Comparison of ENCODE assay signal across 15 cellular contexts in the genomic region with DNA sequence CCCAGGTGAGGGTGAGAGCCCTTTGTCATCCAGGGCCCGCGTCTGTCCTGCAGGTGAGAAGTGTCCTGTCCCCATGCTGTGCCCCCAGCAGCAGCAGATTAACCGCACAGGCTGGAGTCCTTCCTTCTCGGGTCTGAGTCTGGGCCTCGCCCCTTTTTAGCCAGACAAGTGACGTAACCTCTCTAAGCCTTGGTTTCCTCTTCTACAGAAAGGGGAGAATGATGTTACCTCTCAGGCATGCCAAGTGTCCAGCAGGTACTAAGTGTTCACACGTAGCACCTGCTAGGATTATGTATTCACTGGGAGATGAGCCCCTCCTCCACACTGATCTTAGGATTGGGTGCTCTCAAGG. TPM values are rescaled to one million over a fixed set of nuclear protein-coding genes. Genes with fewer than 3 reads are reported as not detected.
DNase-seq lines count a peak whose midpoint lies in the region; ATAC-seq and TF ChIP-seq lines count a peak whose summit lies in the region.
"Had no signal": no experiment of that assay in that cellular context is flagged by ENCODE, and none has a peak within 500 bp of the region (broad histone marks: within the 10 kb centered on the region; RNA-seq: fewer than 3 reads in every experiment).

No MANE protein-coding gene starts in this region.

- no peak overlapping the region for H4K12ac ChIP-seq in trophoblast cell (ENCODE audit: low read depth, low read length)

- no peaks in the 10 kb centered on the region for H3K4me1 Mint-ChIP-seq in Calu3 (ENCODE audit: low read depth, unreplicated experiment)
- peaks cover 44% of the 10 kb centered on the region for H3K4me1 Mint-ChIP-seq in GM23338
- H3K4me1 Mint-ChIP-seq: naive thymus-derived CD8-positive, alpha-beta T cell had no signal

- DNase-seq in Calu3 (peak; percentile 39), NCI-H345 (lab: John Stamatoyannopoulos, UW) (peak; percentile 29), trophoblast cell (peak; percentile 19 to 58), OCI-M1 (lab: John Stamatoyannopoulos, UW) (no peak), occipital lobe (lab: John Stamatoyannopoulos, UW) (no peak), GM23338 (ENCODE audit: low spot score) (no peak), HCEC 1CT (no peak)
- DNase-seq: amygdala; HFFc6; naive thymus-derived CD8-positive, alpha-beta T cell; NCI-H2081 treated with DMSO at 0.1 percent for 48 hours had no signal

- no peak for TF ChIP-seq CTCF in Calu3 (IDR thresholded peaks at IDR 0.05; ENCODE audit: unreplicated experiment)
- no peak for TF ChIP-seq CTCF in gastroesophageal sphincter (IDR thresholded peaks at IDR 0.05)
- TF ChIP-seq CTCF in GM23338 (conservative IDR thresholded peaks at IDR 0.05; ENCODE audit: low read depth in 2 of 2): no peak

- H3K4me3 Mint-ChIP-seq in Calu3 (ENCODE audit: low read depth, unreplicated experiment) (no peak overlapping the region), GM23338 (no peak overlapping the region)
- H3K4me3 Mint-ChIP-seq: HFFc6; naive thymus-derived CD8-positive, alpha-beta T cell had no signal

- H3K36me3 Mint-ChIP-seq in Calu3 (ENCODE audit: insufficient read depth, unreplicated experiment) (no peaks in the 10 kb centered on the region), GM23338 (ENCODE audit: low read depth) (no peaks in the 10 kb centered on the region)
- H3K36me3 Mint-ChIP-seq: naive thymus-derived CD8-positive, alpha-beta T cell had no signal

- H3K4me2 ChIP-seq in trophoblast cell (ENCODE audit: low read length): no peak overlapping the region
- no peak overlapping the region for H3K4me2 ChIP-seq in GM23338

- peak overlapping the region in 3 of 4 donors; percentile 89 to 95 (median 94) for H3K27ac ChIP-seq in gastroesophageal sphincter
- no peak overlapping the region for H3K27ac ChIP-seq in trophoblast cell (ENCODE audit: low read depth, low read length)
- H3K27ac ChIP-seq in GM23338 (ENCODE audit: low read depth): no peak overlapping the region
- H3K27ac ChIP-seq: SJSA1 had no signal

- TF ChIP-seq EP300 in gastroesophageal sphincter (IDR thresholded peaks at IDR 0.05): no peak

- H3K27ac Mint-ChIP-seq in Calu3 (ENCODE audit: unreplicated experiment): no peak overlapping the region
- H3K27ac Mint-ChIP-seq in GM23338: no peak overlapping the region
- H3K27ac Mint-ChIP-seq: HFFc6 had no signal

- H3K4me1 ChIP-seq in gastroesophageal sphincter (peaks cover 0 to 97% (median 48%) of the 10 kb centered on the region in 3 donors), trophoblast cell (ENCODE audit: control insufficient read depth in 1 of 2, insufficient read depth in 2 of 2, low read length in 2 of 2) (peaks cover 0 to 6% of the 10 kb centered on the region in 2 experiments), GM23338 (ENCODE audit: insufficient read depth) (peaks cover 23% of the 10 kb centered on the region)

- H3K27me3 Mint-ChIP-seq in Calu3 (ENCODE audit: unreplicated experiment): peaks cover 78% of the 10 kb centered on the region
- peaks cover 14% of the 10 kb centered on the region for H3K27me3 Mint-ChIP-seq in GM23338 (ENCODE audit: insufficient read depth, low read depth, poor library complexity)

- H3K4me3 ChIP-seq in gastroesophageal sphincter (no peak overlapping the region), trophoblast cell (ENCODE audit: low read depth, low read length) (no peak overlapping the region), GM23338 (no peak overlapping the region)
- H3K4me3 ChIP-seq: K562, SJSA1, skin epidermis had no signal

- H3F3A ChIP-seq in GM23338 (replicated peaks; ENCODE audit: low read depth): no peaks in the 10 kb centered on the region

- H3K9me3 ChIP-seq in gastroesophageal sphincter: no peaks in the 10 kb centered on the region
- H3K9me3 ChIP-seq in trophoblast cell (ENCODE audit: insufficient read depth, low read depth, low read length): peaks cover 3% of the 10 kb centered on the region
- H3K9me3 ChIP-seq: SJSA1 had no signal

- H3K36me3 ChIP-seq in gastroesophageal sphincter (peaks cover 0 to 4% of the 10 kb centered on the region in 2 donors), trophoblast cell (ENCODE audit: control insufficient read depth in 1 of 2, insufficient read depth in 2 of 2, low read length in 2 of 2) (no peaks in the 10 kb centered on the region), GM23338 (ENCODE audit: insufficient read depth) (no peaks in the 10 kb centered on the region)

- H2AFZ ChIP-seq in trophoblast cell (ENCODE audit: insufficient read depth, low read length, poor library complexity) (no peak overlapping the region), GM23338 (no peak overlapping the region)

- no peaks in the 10 kb centered on the region for H3K9me3 Mint-ChIP-seq in Calu3 (ENCODE audit: low read depth, unreplicated experiment)
- H3K9me3 Mint-ChIP-seq in GM23338: no peaks in the 10 kb centered on the region
- H3K9me3 Mint-ChIP-seq: HFFc6 had no signal

- no peak overlapping the region for H4K8ac ChIP-seq in trophoblast cell (ENCODE audit: low read depth, low read length)

- TF ChIP-seq POLR2A in gastroesophageal sphincter (IDR thresholded peaks at IDR 0.05): no peak

- no peak overlapping the region for H2BK12ac ChIP-seq in trophoblast cell (ENCODE audit: low read length)

- no TSS peak for BruUV-seq in Calu3 (replicated peaks; lab: Mats Ljungman, UMichigan)

- intact Hi-C loops in Calu3 (cut with micrococcal nuclease; ENCODE audit: unreplicated experiment): no loop called here

- peaks cover 4% of the 10 kb centered on the region; the same call in 1 of the 2 replicates for H4K20me1 ChIP-seq in GM23338 (replicated peaks; ENCODE audit: insufficient read depth)

- no peak overlapping the region for H3K9ac ChIP-seq in trophoblast cell (ENCODE audit: low read length)

- no peak overlapping the region for H3K14ac ChIP-seq in trophoblast cell (ENCODE audit: low read length)

- no peak overlapping the region for H2BK5ac ChIP-seq in trophoblast cell (ENCODE audit: low read depth, low read length, poor library complexity)

- no peak overlapping the region for H2BK120ac ChIP-seq in trophoblast cell (ENCODE audit: insufficient read depth, low read length, poor library complexity)

- no peak overlapping the region for H4K91ac ChIP-seq in trophoblast cell (ENCODE audit: low read depth, low read length)

- H3K27me3 ChIP-seq in gastroesophageal sphincter: no peaks in the 10 kb centered on the region
- no peaks in the 10 kb centered on the region for H3K27me3 ChIP-seq in trophoblast cell (ENCODE audit: insufficient read depth, low read length)
- H3K27me3 ChIP-seq in GM23338 (ENCODE audit: insufficient read depth): 0 out of 2 replicates have a peak, but pooled peaks cover under 1% of the 10 kb centered on the region
- H3K27me3 ChIP-seq: SJSA1 had no signal

- no peak overlapping the region for H3K23ac ChIP-seq in trophoblast cell (ENCODE audit: low read length)

- no peaks in the 10 kb centered on the region for H3K79me2 ChIP-seq in trophoblast cell (ENCODE audit: control insufficient read depth, insufficient read depth, low read length, poor library complexity)
- 0 out of 2 replicates have a peak, but pooled peaks cover 3% of the 10 kb centered on the region for H3K79me2 ChIP-seq in GM23338 (replicated peaks; ENCODE audit: insufficient read depth)

- CTCF ChIA-PET in Calu3 (lab: Charles Lee): no interaction called here

- no peak overlapping the region for H3K4ac ChIP-seq in trophoblast cell (ENCODE audit: low read depth, low read length)

- WGBS in gastroesophageal sphincter (ENCODE audit: low coverage in 1 of 2), 2 donors: 27% methylated on average over 2 of the region's 7 CpGs; no CpG with 5 or more reads in 1 of the 2 donors
- WGBS in trophoblast cell (ENCODE audit: extremely low coverage, insufficient coverage, insufficient read length): no CpG with 5 or more reads among the region's 7 CpGs

- no peak overlapping the region for H3K18ac ChIP-seq in trophoblast cell (ENCODE audit: low read length)

- no peak overlapping the region for H2AK5ac ChIP-seq in trophoblast cell (ENCODE audit: low read length)

- H3K79me1 ChIP-seq in trophoblast cell (ENCODE audit: low read length): no peaks in the 10 kb centered on the region

- H3K9me2 ChIP-seq in GM23338 (ENCODE audit: insufficient read depth): no peaks in the 10 kb centered on the region

- ATAC-seq in gastroesophageal sphincter: no peak
- ATAC-seq in GM23338: no peak
- ATAC-seq: K562; naive thymus-derived CD8-positive, alpha-beta T cell had no signal

RNA-seq across cellular contexts. Expression of gene NEURL1B, which starts 6.9 kb away (rescaled TPM):
- 2.0 and 2.8 TPM in 2 replicates for total RNA-seq in Calu3 (2022)
- total RNA-seq in gastroesophageal sphincter: 10 to 100 TPM; 21.7 to 59.9 (median 41.5) TPM
- 0.37 and 0.45 TPM in 2 replicates for polyA plus RNA-seq in trophoblast cell (2013)
- total RNA-seq in occipital lobe: 19.2 TPM
- total RNA-seq in GM23338 (2014; rRNA removed; shearing (Covaris generic)): 11.4 and 13.3 TPM in 2 replicates
- 1.9 and 2.1 TPM in 2 replicates for polyA plus RNA-seq in GM23338 (2016; fragmentation: Nextera tagmentation; extraction: Ambion mirVana)
- polyA plus RNA-seq: K562 had no signal

Comparison
In these comparisons a context has a peak if more than half of its experiments do, and no peak if none do; other contexts are left out.
1. DNase-seq: peak in Calu3 (single experiment), NCI-H345 (single experiment) and trophoblast cell (2 of 2); none in OCI-M1 (single experiment), occipital lobe (single experiment), GM23338 (single experiment) and HCEC 1CT (single experiment).
2. H3K27ac ChIP-seq: peak in gastroesophageal sphincter (3 of 4); none in trophoblast cell (single experiment) and GM23338 (single experiment).